8 cellular contexts compared by ENCODE assay signal in the genomic region with DNA sequence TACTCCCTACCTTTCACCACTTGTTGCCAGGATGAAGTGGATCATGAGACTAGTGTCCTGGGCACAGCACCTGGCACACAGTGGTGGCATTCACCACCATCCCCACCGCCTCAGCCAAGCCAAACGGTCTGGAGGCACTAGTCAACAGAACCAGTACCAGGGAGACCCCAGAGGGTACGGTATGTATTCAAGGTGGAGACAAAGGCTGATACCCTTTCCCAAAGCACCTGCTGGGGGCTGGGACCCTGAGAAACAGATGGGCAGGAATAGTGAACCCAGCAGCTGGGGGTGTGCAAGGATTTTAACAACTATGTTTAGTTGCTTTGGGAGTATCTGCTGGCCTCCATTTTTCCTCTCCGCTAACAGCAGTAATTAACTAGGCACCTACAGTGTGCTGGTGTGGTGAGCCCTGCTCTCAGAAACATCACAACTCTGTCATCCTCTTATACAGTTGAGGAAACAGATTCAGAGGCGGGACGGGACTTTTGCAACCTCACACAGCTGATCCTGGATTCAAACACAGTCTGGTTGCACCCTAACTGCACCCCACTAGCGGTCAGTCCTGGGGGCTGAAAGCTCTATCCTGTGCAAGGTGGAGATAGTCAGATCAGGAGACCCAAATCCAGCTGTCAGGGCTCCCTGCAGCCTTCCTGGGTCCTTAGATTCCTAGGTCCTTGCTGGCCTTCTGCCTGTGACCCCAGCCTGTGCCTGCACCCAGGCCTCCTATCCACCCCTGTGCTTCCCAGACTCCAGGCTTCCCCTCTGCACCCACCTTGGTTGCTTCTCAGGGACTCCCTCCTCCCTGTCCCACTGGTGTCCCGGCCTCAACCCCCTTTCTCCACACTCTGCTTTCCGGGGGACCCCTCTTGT. TPM values are rescaled to one million over a fixed set of nuclear protein-coding genes. Genes with fewer than 3 reads are reported as not detected.
DNase-seq lines count a peak whose midpoint lies in the region; ATAC-seq and TF ChIP-seq lines count a peak whose summit lies in the region.

No MANE protein-coding gene starts in this region.

- TF ChIP-seq CTCF in CD14-positive monocyte (IDR thresholded peaks at IDR 0.05) (no peak), brain microvascular endothelial cell (IDR thresholded peaks at IDR 0.05; ENCODE audit: low read depth, low read length, missing control alignments) (no peak)

- H3K27ac Mint-ChIP-seq in CD14-positive monocyte = peak overlapping the region in 1 of 7 donors; percentile 35

- H3K9ac ChIP-seq in NT2/D1 (ENCODE audit: insufficient read length, low read depth) = peak overlapping the region; percentile 64

- DNase-seq in CD14-positive monocyte (ENCODE audit: low spot score) (no peak), NT2/D1 (ENCODE audit: low read depth, low spot score) (no peak), ecto neural progenitor cell (ENCODE audit: low spot score) (peak; percentile 52), brain microvascular endothelial cell (no peak), NCI-H774 (lab: John Stamatoyannopoulos, UW) (no peak)
- DNase-seq in stimulated activated CD4-positive, alpha-beta T cell treated with anti-CD3 and anti-CD28 coated beads, Interleukin-4, amount 100 ng/mL, for 1 hour = no peak

- H2AFZ ChIP-seq in neuron (ENCODE audit: low read depth, low read length) = peak overlapping the region; percentile 92

- H3K4me1 Mint-ChIP-seq in CD14-positive monocyte = peaks cover 17% of the 10 kb centered on the region

- H3K9me3 Mint-ChIP-seq in CD14-positive monocyte = peaks cover 0 to 2% (median 0%) of the 10 kb centered on the region in 7 donors

- peaks cover 21 to 27% (median 24%) of the 10 kb centered on the region in 3 donors for H3K27me3 Mint-ChIP-seq in CD14-positive monocyte (ENCODE audit: low read depth in 3 of 3)

- H3K27me3 ChIP-seq in NT2/D1 (ENCODE audit: insufficient read depth, insufficient read length) = peaks cover 21% of the 10 kb centered on the region
- H3K27me3 ChIP-seq in neuron (ENCODE audit: insufficient read depth, low read length) = no peaks in the 10 kb centered on the region
- no peaks in the 10 kb centered on the region for H3K27me3 ChIP-seq in brain microvascular endothelial cell (replicated peaks)

- H3K4me3 ChIP-seq in NT2/D1 (ENCODE audit: insufficient read length, low read depth) = peak overlapping the region; percentile 55
- H3K4me3 ChIP-seq in neuron (ENCODE audit: low read length) = peak overlapping the region; percentile 56
- no peak overlapping the region for H3K4me3 ChIP-seq in brain microvascular endothelial cell (ENCODE audit: low read depth, low read length)

- H3K4me1 ChIP-seq in NT2/D1 (ENCODE audit: insufficient read depth, insufficient read length) (peaks cover 10% of the 10 kb centered on the region), neuron (ENCODE audit: insufficient read depth, low read length) (peaks cover 12% of the 10 kb centered on the region)

- H3K9me3 ChIP-seq in NT2/D1 (ENCODE audit: insufficient read depth, low read length) (no peaks in the 10 kb centered on the region), neuron (ENCODE audit: low read length) (no peaks in the 10 kb centered on the region)

- no peaks in the 10 kb centered on the region for H3K36me3 Mint-ChIP-seq in CD14-positive monocyte

- H3K36me3 ChIP-seq in NT2/D1 (ENCODE audit: insufficient read depth, insufficient read length, low read length) (no peaks in the 10 kb centered on the region), neuron (ENCODE audit: insufficient read depth, low read length) (no peaks in the 10 kb centered on the region), brain microvascular endothelial cell (replicated peaks) (no peaks in the 10 kb centered on the region)

- intact Hi-C loops in CD14-positive monocyte (cut with micrococcal nuclease) = loop anchor here (2.0 to 5.0 kb wide), 3 partner anchors 48 to 230 kb away; a partner anchor contains a TSS

- in situ Hi-C loops in brain microvascular endothelial cell (cut with HindIII; ENCODE audit: low pct_ligation_motif_present, low sequenced_read_pairs) = no loop called here

- H3K4me3 Mint-ChIP-seq in CD14-positive monocyte = peak overlapping the region; percentile 76 to 88

- no peak for ATAC-seq in GM21528 (IDR thresholded peaks at IDR 0.05; ENCODE audit: low FRiP score, unreplicated experiment)

- no peak overlapping the region for H3K27ac ChIP-seq in brain microvascular endothelial cell

RNA-seq across cellular contexts. Expression of a gene that starts 1.2 kb away (rescaled TPM):
- polyA plus RNA-seq in CD14-positive monocyte = under 1 TPM; 0.56 to 0.93 TPM

RNA-seq across cellular contexts. Expression of a gene that starts 41.1 kb away (rescaled TPM):
- polyA plus RNA-seq in CD14-positive monocyte = 10 to 100 TPM; 24.4 to 25.5 TPM

RNA-seq across cellular contexts. Expression of a gene that starts 47.5 kb away (rescaled TPM):
- polyA plus RNA-seq in CD14-positive monocyte = 1 to 10 TPM; 1.7 to 4.9 TPM
